19 cellular contexts compared by ENCODE assay signal in genomic region chr14:93715279-93715927, GRCh38.
DNase-seq lines count a peak whose midpoint lies in the region; ATAC-seq and TF ChIP-seq lines count a peak whose summit lies in the region.
"Had no signal": no experiment of that assay in that cellular context is flagged by ENCODE, and none has a peak within 500 bp of the region (broad histone marks: within the 10 kb centered on the region; RNA-seq: fewer than 3 reads in every experiment).

No MANE protein-coding gene starts in this region.

- H3K9ac ChIP-seq in neural progenitor cell = no peak overlapping the region

- CTCF ChIA-PET in activated CD8-positive, alpha-beta memory T cell treated with anti-CD3 and anti-CD28 coated beads, Interleukin-2, amount 10 ng/mL, durations not matched to agents 7 days and 5 days (lab: Charles Lee) = no interaction called here

- TF ChIP-seq EP300 in tibial nerve (IDR thresholded peaks at IDR 0.05) = no peak

- H3K36me3 ChIP-seq in neural progenitor cell (no peaks in the 10 kb centered on the region), tibial nerve (peaks cover 0 to 7% (median 0%) of the 10 kb centered on the region in 3 donors)
- H3K36me3 ChIP-seq: SJCRH30 had no signal

- H3K36me3 Mint-ChIP-seq in activated CD8-positive, alpha-beta memory T cell treated with anti-CD3 and anti-CD28 coated beads, Interleukin-2, amount 10 ng/mL, durations not matched to agents 7 days and 5 days = no peaks in the 10 kb centered on the region
- H3K36me3 Mint-ChIP-seq in neural progenitor cell = no peaks in the 10 kb centered on the region

- ATAC-seq in activated CD8-positive, alpha-beta memory T cell treated with anti-CD3 and anti-CD28 coated beads, Interleukin-2, amount 10 ng/mL, durations not matched to agents 7 days and 5 days = no peak
- no peak for ATAC-seq in GM19397 (IDR thresholded peaks at IDR 0.05; ENCODE audit: unreplicated experiment)
- no peak for ATAC-seq in GM21529 (IDR thresholded peaks at IDR 0.05; ENCODE audit: unreplicated experiment)
- ATAC-seq: GM12878 had no signal

- H3K27ac ChIP-seq in coronary artery = no peak overlapping the region
- H3K27ac ChIP-seq in neural progenitor cell = no peak overlapping the region
- peak overlapping the region in 3 of 4 donors; percentile 7 to 60 (median 55) for H3K27ac ChIP-seq in tibial nerve
- H3K27ac ChIP-seq: SJCRH30 had no signal

- H3K9me3 ChIP-seq in neural progenitor cell (ENCODE audit: low read depth) (no peaks in the 10 kb centered on the region), tibial nerve (no peaks in the 10 kb centered on the region)
- H3K9me3 ChIP-seq: SJCRH30 had no signal

- DNase-seq in activated CD8-positive, alpha-beta memory T cell treated with anti-CD3 and anti-CD28 coated beads, Interleukin-2, amount 10 ng/mL, durations not matched to agents 7 days and 5 days = peak; percentile 32
- no peak for DNase-seq in activated CD8-positive, alpha-beta memory T cell treated with anti-CD3 and anti-CD28 coated beads for 24 hours
- DNase-seq in coronary artery (ENCODE audit: low spot score) = peak; percentile 57
- no peak for DNase-seq in neural progenitor cell (ENCODE audit: low spot score)
- DNase-seq in tibial nerve (ENCODE audit: low spot score in 2 of 2) = no peak
- no peak for DNase-seq in amniotic stem cell (lab: John Stamatoyannopoulos, UW)
- DNase-seq: C1 segment of cervical spinal cord, GDM1, HCEC 1CT, IMR-90, Kasumi-1, MM.1S, NCI-H1105 treated with DMSO at 0.1 percent for 48 hours, NCI-H1694 treated with DMSO at 0.1 percent for 48 hours, NCI-H446, SJCRH30 had no signal

- no peaks in the 10 kb centered on the region for H3K9me3 Mint-ChIP-seq in activated CD8-positive, alpha-beta memory T cell treated with anti-CD3 and anti-CD28 coated beads, Interleukin-2, amount 10 ng/mL, durations not matched to agents 7 days and 5 days (ENCODE audit: low read depth)
- H3K9me3 Mint-ChIP-seq in neural progenitor cell = no peaks in the 10 kb centered on the region

- H3K79me2 ChIP-seq in neural progenitor cell (ENCODE audit: low read depth) = no peaks in the 10 kb centered on the region

- no peak overlapping the region for H3K27ac Mint-ChIP-seq in activated CD8-positive, alpha-beta memory T cell treated with anti-CD3 and anti-CD28 coated beads, Interleukin-2, amount 10 ng/mL, durations not matched to agents 7 days and 5 days
- H3K27ac Mint-ChIP-seq in neural progenitor cell = peak overlapping the region; percentile 50

- no peak overlapping the region for H2AFZ ChIP-seq in neural progenitor cell (replicated peaks)

- no peaks in the 10 kb centered on the region for H3F3A ChIP-seq in neural progenitor cell (ENCODE audit: low read depth)

- H3K4me1 ChIP-seq in neural progenitor cell (peaks cover 13% of the 10 kb centered on the region), tibial nerve (peaks cover 0 to 29% (median 7%) of the 10 kb centered on the region in 4 donors)
- H3K4me1 ChIP-seq: SJCRH30 had no signal

- TF ChIP-seq POLR2A in tibial nerve (IDR thresholded peaks at IDR 0.05) = no peak

- no peak for TF ChIP-seq CTCF in coronary artery (IDR thresholded peaks at IDR 0.05)
- TF ChIP-seq CTCF in neural progenitor cell (IDR thresholded peaks at IDR 0.05) = no peak
- TF ChIP-seq CTCF in tibial nerve (IDR thresholded peaks at IDR 0.05) = no peak

- no peak overlapping the region for H3K4me3 Mint-ChIP-seq in activated CD8-positive, alpha-beta memory T cell treated with anti-CD3 and anti-CD28 coated beads, Interleukin-2, amount 10 ng/mL, durations not matched to agents 7 days and 5 days
- H3K4me3 Mint-ChIP-seq in neural progenitor cell = no peak overlapping the region

- 50 to 56% methylated on average over 13 of the region's 13 CpGs for WGBS in tibial nerve, 2 donors

- no peaks in the 10 kb centered on the region for H4K20me1 ChIP-seq in neural progenitor cell (ENCODE audit: low read depth)

- H3K27me3 ChIP-seq in neural progenitor cell = no peaks in the 10 kb centered on the region
- no peaks in the 10 kb centered on the region for H3K27me3 ChIP-seq in tibial nerve
- H3K27me3 ChIP-seq: SJCRH30 had no signal

- H3K4me2 ChIP-seq in neural progenitor cell = no peak overlapping the region

- H3K4me1 Mint-ChIP-seq in activated CD8-positive, alpha-beta memory T cell treated with anti-CD3 and anti-CD28 coated beads, Interleukin-2, amount 10 ng/mL, durations not matched to agents 7 days and 5 days = no peaks in the 10 kb centered on the region
- H3K4me1 Mint-ChIP-seq in neural progenitor cell = peaks cover 22% of the 10 kb centered on the region

- H3K4me3 ChIP-seq in coronary artery (no peak overlapping the region), neural progenitor cell (no peak overlapping the region), tibial nerve (no peak overlapping the region)
- H3K4me3 ChIP-seq: GM12878, SJCRH30 had no signal

- peaks cover 3% of the 10 kb centered on the region for H3K27me3 Mint-ChIP-seq in activated CD8-positive, alpha-beta memory T cell treated with anti-CD3 and anti-CD28 coated beads, Interleukin-2, amount 10 ng/mL, durations not matched to agents 7 days and 5 days
- H3K27me3 Mint-ChIP-seq in neural progenitor cell (ENCODE audit: insufficient read depth, low read depth) = peaks cover 14% of the 10 kb centered on the region

Comparison
In these comparisons a context has a peak if more than half of its experiments do, and no peak if none do; other contexts are left out.
1. DNase-seq: peak in activated CD8-positive, alpha-beta memory T cell treated with anti-CD3 and anti-CD28 coated beads, Interleukin-2, amount 10 ng/mL, durations not matched to agents 7 days and 5 days (single experiment) and coronary artery (single experiment); none in activated CD8-positive, alpha-beta memory T cell treated with anti-CD3 and anti-CD28 coated beads for 24 hours (single experiment), neural progenitor cell (single experiment), tibial nerve (0 of 2) and amniotic stem cell (single experiment).
2. H3K27ac ChIP-seq: peak in tibial nerve (3 of 4); none in coronary artery (0 of 2) and neural progenitor cell (single experiment).